1 cellular context compared by ENCODE assay signal in the genomic region with DNA sequence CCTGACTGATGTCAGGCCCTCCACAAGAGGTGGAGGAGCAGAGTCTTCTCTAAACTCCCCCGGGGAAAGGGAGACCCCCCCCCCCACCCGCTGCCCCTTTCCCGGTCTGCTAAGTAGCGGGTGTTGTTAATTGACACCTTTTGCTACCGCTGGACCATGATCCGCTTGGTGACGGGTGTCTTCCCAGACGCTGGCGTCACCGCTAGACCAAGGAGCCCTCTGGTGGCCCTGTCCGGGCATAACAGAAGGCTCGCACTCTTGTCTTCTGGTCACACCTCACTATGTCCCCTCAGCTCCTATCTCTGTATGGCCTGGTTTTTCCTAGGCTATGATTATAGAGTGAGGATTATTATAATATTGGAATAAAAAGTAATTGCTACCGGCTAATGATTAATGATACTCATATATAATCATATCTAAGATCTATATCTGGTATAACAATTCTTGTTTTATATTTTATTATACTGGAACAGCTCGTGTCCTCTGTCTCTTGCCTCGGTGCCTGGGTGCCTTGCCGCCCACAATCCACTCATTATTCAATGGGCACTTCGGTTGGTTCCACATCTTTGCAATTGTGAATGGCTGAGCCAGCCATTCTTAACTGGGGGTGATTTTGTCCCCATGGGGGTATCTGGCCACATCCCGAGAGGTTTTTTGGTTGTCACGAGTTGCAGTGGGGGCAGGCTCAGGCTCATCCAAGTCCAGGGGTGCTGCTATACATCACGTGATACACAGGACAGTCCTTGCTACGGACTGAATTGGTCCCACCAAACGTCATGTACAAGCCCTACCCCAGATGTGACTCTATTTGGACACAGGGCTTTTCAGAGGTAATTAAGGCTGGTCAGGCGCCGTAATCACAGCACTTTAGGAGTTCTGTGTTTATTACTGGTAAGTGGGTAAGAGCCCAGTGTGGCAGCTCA.
TF ChIP-seq lines count a peak whose summit lies in the region.

No MANE protein-coding gene starts in this region.

TF ChIP-seq in GM12878, 131 proteins besides CTCF, POLR2A, EP300 and RAD21:
- TF ChIP-seq SMC3 (IDR thresholded peaks at IDR 0.05; ENCODE audit: borderline replicate concordance, low read length), result peak; percentile 18; the same call in 1 of the 2 replicates
